Comparison of ENCODE assay signal across 9 cellular contexts in genomic region chr7:131123991-131124629, GRCh38.
DNase-seq lines count a peak whose midpoint lies in the region; ATAC-seq and FAIRE-seq lines count a peak whose summit lies in the region.
"Had no signal": no experiment of that assay in that cellular context is flagged by ENCODE, and none has a peak within 500 bp of the region (broad histone marks: within the 10 kb centered on the region; RNA-seq: fewer than 3 reads in every experiment).

No MANE protein-coding gene starts in this region.

- peaks cover 6% of the 10 kb centered on the region for H3K36me3 Mint-ChIP-seq in stimulated activated memory B cell treated with anti-CD40 and anti-IgM and Interleukin-4, amounts not matched to agents 10 μg/mL and 1 μg/mL and 100 μg/mL, for 72 hours

- H3K27ac ChIP-seq in SJCRH30, result no peak overlapping the region

- ATAC-seq in HG02759 (IDR thresholded peaks at IDR 0.05; ENCODE audit: unreplicated experiment) (peak; percentile 90), HG03575 (IDR thresholded peaks at IDR 0.05; ENCODE audit: extremely low read depth, insufficient number of reproducible peaks, low FRiP score, unreplicated experiment) (peak; percentile 80)
- ATAC-seq in stimulated activated memory B cell treated with anti-CD40 and anti-IgM and Interleukin-4, amounts not matched to agents 10 μg/mL and 1 μg/mL and 100 μg/mL, for 72 hours, result peak; percentile 95

- no peaks in the 10 kb centered on the region for H3K27me3 ChIP-seq in SJCRH30

- H3K4me1 ChIP-seq in SJCRH30, result no peaks in the 10 kb centered on the region

- H3K4me3 ChIP-seq in SJCRH30, result no peak overlapping the region

- H3K4me3 Mint-ChIP-seq in stimulated activated memory B cell treated with anti-CD40 and anti-IgM and Interleukin-4, amounts not matched to agents 10 μg/mL and 1 μg/mL and 100 μg/mL, for 72 hours, result peak overlapping the region; percentile 9
- H3K4me3 Mint-ChIP-seq: immature natural killer cell had no signal

- H3K9me3 ChIP-seq in SJCRH30 (replicated peaks), result no peaks in the 10 kb centered on the region

- H3K4me1 Mint-ChIP-seq in stimulated activated memory B cell treated with anti-CD40 and anti-IgM and Interleukin-4, amounts not matched to agents 10 μg/mL and 1 μg/mL and 100 μg/mL, for 72 hours, result peaks cover 45% of the 10 kb centered on the region
- H3K4me1 Mint-ChIP-seq: immature natural killer cell had no signal

- H3K36me3 ChIP-seq in SJCRH30, result no peaks in the 10 kb centered on the region

- no peaks in the 10 kb centered on the region for H3K27me3 Mint-ChIP-seq in stimulated activated memory B cell treated with anti-CD40 and anti-IgM and Interleukin-4, amounts not matched to agents 10 μg/mL and 1 μg/mL and 100 μg/mL, for 72 hours

- H3K9me3 Mint-ChIP-seq in stimulated activated memory B cell treated with anti-CD40 and anti-IgM and Interleukin-4, amounts not matched to agents 10 μg/mL and 1 μg/mL and 100 μg/mL, for 72 hours, result peaks cover 4% of the 10 kb centered on the region

- FAIRE-seq in GM19239 (lab: Jason Lieb, UNC), result peak; percentile 98

- H3K27ac Mint-ChIP-seq in stimulated activated memory B cell treated with anti-CD40 and anti-IgM and Interleukin-4, amounts not matched to agents 10 μg/mL and 1 μg/mL and 100 μg/mL, for 72 hours, result peak overlapping the region; percentile 75

- DNase-seq in GM19239 (ENCODE audit: insufficient read length, low spot score) (peak; percentile 62), T1000 (lab: John Stamatoyannopoulos, UW) (no peak), SJCRH30 (no peak), hepatic stellate cell (ENCODE audit: low spot score) (no peak)
- DNase-seq: effector memory CD4-positive, alpha-beta T cell; immature natural killer cell had no signal
